In genomic region chr20:35283441-35284266, GRCh38 we compare ENCODE assay signal across 8 cellular contexts. TPM values are rescaled to one million over a fixed set of nuclear protein-coding genes. Genes with fewer than 3 reads are reported as not detected.
DNase-seq lines count a peak whose midpoint lies in the region; ATAC-seq and TF ChIP-seq lines count a peak whose summit lies in the region.

No MANE protein-coding gene starts in this region.

- TF ChIP-seq CTCF in CD14-positive monocyte (IDR thresholded peaks at IDR 0.05) (no peak), hepatocyte (IDR thresholded peaks at IDR 0.05; ENCODE audit: poor library complexity) (no peak), omental fat pad (IDR thresholded peaks at IDR 0.05) (no peak)

- no peaks in the 10 kb centered on the region for H3K27me3 ChIP-seq in hepatocyte

- peak overlapping the region; percentile 90 to 96 (median 94) for H3K27ac Mint-ChIP-seq in CD14-positive monocyte
- H3K27ac Mint-ChIP-seq in activated CD4-positive, alpha-beta memory T cell treated with anti-CD3 and anti-CD28 coated beads, Interleukin-2, amount 10 ng/mL, durations not matched to agents 7 days and 5 days: peak overlapping the region; percentile 89

- H3K9me3 ChIP-seq in hepatocyte (ENCODE audit: low read depth): no peaks in the 10 kb centered on the region

- H3K4me2 ChIP-seq in hepatocyte: peak overlapping the region; percentile 92

- H3K79me2 ChIP-seq in hepatocyte: peaks cover 40% of the 10 kb centered on the region

- ATAC-seq in HG02763 (IDR thresholded peaks at IDR 0.05; ENCODE audit: unreplicated experiment): peak; percentile 27
- ATAC-seq in omental fat pad (ENCODE audit: low FRiP score): no peak

- H3K4me3 ChIP-seq in hepatocyte: peak overlapping the region; percentile 91

- H3K9me2 ChIP-seq in hepatocyte (replicated peaks; ENCODE audit: insufficient read depth): no peaks in the 10 kb centered on the region

- H4K20me1 ChIP-seq in hepatocyte (ENCODE audit: insufficient read depth, poor library complexity, severe bottlenecking): peaks cover 8% of the 10 kb centered on the region

- H3K36me3 ChIP-seq in hepatocyte (replicated peaks; ENCODE audit: insufficient read depth, low read depth): no peaks in the 10 kb centered on the region

- intact Hi-C loops in CD14-positive monocyte (cut with micrococcal nuclease): no loop called here

- H3K9me3 Mint-ChIP-seq in CD14-positive monocyte: peaks cover 0 to 1% (median 0%) of the 10 kb centered on the region in 7 donors
- no peaks in the 10 kb centered on the region for H3K9me3 Mint-ChIP-seq in activated CD4-positive, alpha-beta memory T cell treated with anti-CD3 and anti-CD28 coated beads, Interleukin-2, amount 10 ng/mL, durations not matched to agents 7 days and 5 days

- peaks cover 0 to 5% (median 1%) of the 10 kb centered on the region in 3 donors for H3K27me3 Mint-ChIP-seq in CD14-positive monocyte (ENCODE audit: low read depth in 3 of 3)
- no peaks in the 10 kb centered on the region for H3K27me3 Mint-ChIP-seq in activated CD4-positive, alpha-beta memory T cell treated with anti-CD3 and anti-CD28 coated beads, Interleukin-2, amount 10 ng/mL, durations not matched to agents 7 days and 5 days

- peaks cover 26 to 34% of the 10 kb centered on the region in 2 donors for H3K36me3 Mint-ChIP-seq in CD14-positive monocyte
- peaks cover 34% of the 10 kb centered on the region for H3K36me3 Mint-ChIP-seq in activated CD4-positive, alpha-beta memory T cell treated with anti-CD3 and anti-CD28 coated beads, Interleukin-2, amount 10 ng/mL, durations not matched to agents 7 days and 5 days (ENCODE audit: low read depth)

- peak overlapping the region; percentile 97 for H3K27ac ChIP-seq in hepatocyte

- CTCF ChIA-PET in activated CD4-positive, alpha-beta memory T cell treated with anti-CD3 and anti-CD28 coated beads, Interleukin-2, amount 10 ng/mL, durations not matched to agents 7 days and 5 days (lab: Charles Lee): interaction anchor here (0.7 to 2.1 kb wide), 8 partner anchors 15 to 172 kb away, joined by 3 to 12 read pairs (median 6); partner anchors contain the start of gene CEP250

- H3K4me1 ChIP-seq in hepatocyte (ENCODE audit: insufficient read depth): peaks cover 22% of the 10 kb centered on the region

- H2AFZ ChIP-seq in hepatocyte: no peak overlapping the region

- WGBS in hepatocyte (ENCODE audit: low lambda C conversion rate, missing lambda C conversion rate): 25% methylated on average over 24 of the region's 24 CpGs

- peaks cover 20% of the 10 kb centered on the region for H3K4me1 Mint-ChIP-seq in CD14-positive monocyte
- H3K4me1 Mint-ChIP-seq in activated CD4-positive, alpha-beta memory T cell treated with anti-CD3 and anti-CD28 coated beads, Interleukin-2, amount 10 ng/mL, durations not matched to agents 7 days and 5 days: peaks cover 40% of the 10 kb centered on the region

- H3K4me3 Mint-ChIP-seq in CD14-positive monocyte: peak overlapping the region; percentile 96 to 97
- peak overlapping the region; percentile 91 for H3K4me3 Mint-ChIP-seq in activated CD4-positive, alpha-beta memory T cell treated with anti-CD3 and anti-CD28 coated beads, Interleukin-2, amount 10 ng/mL, durations not matched to agents 7 days and 5 days

- DNase-seq in CD14-positive monocyte (ENCODE audit: low spot score): no peak
- DNase-seq in activated CD4-positive, alpha-beta memory T cell treated with anti-CD3 and anti-CD28 coated beads, Interleukin-2, amount 10 ng/mL, durations not matched to agents 7 days and 5 days: no peak
- no peak for DNase-seq in hepatocyte (ENCODE audit: low spot score)
- DNase-seq in stimulated activated CD8-positive, alpha-beta memory T cell treated with anti-CD3 and anti-CD28 coated beads, Interleukin-4, amount 100 ng/mL, for 48 hours: peak; percentile 43
- no peak for DNase-seq in omental fat pad (ENCODE audit: low spot score)
- DNase-seq in activated gamma-delta T cell (lab: John Stamatoyannopoulos, UW): no peak
- no peak for DNase-seq in AG20443 (ENCODE audit: low spot score)

- POLR2A ChIA-PET in activated CD4-positive, alpha-beta memory T cell treated with anti-CD3 and anti-CD28 coated beads, Interleukin-2, amount 10 ng/mL, durations not matched to agents 7 days and 5 days (lab: Charles Lee): interaction anchor here (0.7 to 3.0 kb wide), 23 partner anchors 10 to 1369 kb away, joined by 3 to 28 read pairs (median 4); partner anchors contain the start of genes CEP250, EDEM2, EIF2S2 and RBM39

RNA-seq across cellular contexts. Expression of gene EIF6, which starts 0.9 kb away (rescaled TPM):
- polyA plus RNA-seq in CD14-positive monocyte: 100 to 1,000 TPM; 190 to 222 TPM
- 10 to 100 TPM; 86.1 to 91.3 TPM for total RNA-seq in activated CD4-positive, alpha-beta memory T cell treated with anti-CD3 and anti-CD28 coated beads, Interleukin-2, amount 10 ng/mL, durations not matched to agents 7 days and 5 days
- 108 and 112 TPM in 2 replicates for total RNA-seq in hepatocyte
- polyA plus RNA-seq in hepatocyte: 207 and 230 TPM in 2 replicates
- 10 to 100 TPM; 63.7 to 89.4 (median 85.2) TPM for total RNA-seq in omental fat pad

RNA-seq across cellular contexts. Expression of gene MMP24OS, which starts 5.7 kb away (rescaled TPM):
- 1 to 10 TPM; 9.5 to 9.6 TPM for polyA plus RNA-seq in CD14-positive monocyte
- 10 to 100 TPM; 45.6 to 48.7 TPM for total RNA-seq in activated CD4-positive, alpha-beta memory T cell treated with anti-CD3 and anti-CD28 coated beads, Interleukin-2, amount 10 ng/mL, durations not matched to agents 7 days and 5 days
- 16.9 and 19.0 TPM in 2 replicates for total RNA-seq in hepatocyte
- polyA plus RNA-seq in hepatocyte: 58.5 and 60.1 TPM in 2 replicates
- total RNA-seq in omental fat pad: 10 to 100 TPM; 12.8 to 35.6 (median 23.7) TPM

RNA-seq across cellular contexts. Expression of gene FAM83C, which starts 8.6 kb away (rescaled TPM):
- polyA plus RNA-seq in CD14-positive monocyte: not detected
- not detected for total RNA-seq in activated CD4-positive, alpha-beta memory T cell treated with anti-CD3 and anti-CD28 coated beads, Interleukin-2, amount 10 ng/mL, durations not matched to agents 7 days and 5 days
- total RNA-seq in hepatocyte: not detected in 2 replicates
- 0.10 TPM in 1 of 2 replicates, not detected in the other for polyA plus RNA-seq in hepatocyte
- total RNA-seq in omental fat pad: under 1 TPM in 1 of 4 donors, not detected in 3; 0.09 TPM

RNA-seq across cellular contexts. Expression of gene MMP24, which starts 57.2 kb away (rescaled TPM):
- polyA plus RNA-seq in CD14-positive monocyte (under 1 TPM in 1 of 2 donors, not detected in 1; 0.14 TPM), hepatocyte (0.69 and 1.2 TPM in 2 replicates)
- not detected for total RNA-seq in activated CD4-positive, alpha-beta memory T cell treated with anti-CD3 and anti-CD28 coated beads, Interleukin-2, amount 10 ng/mL, durations not matched to agents 7 days and 5 days
- total RNA-seq in hepatocyte (0.76 and 1.2 TPM in 2 replicates), omental fat pad (1 to 10 TPM in 3 of 4 donors, under 1 TPM in 1; 0.16 to 7.2 (median 5.6) TPM)
